Comparison of ENCODE assay signal across 27 cellular contexts in the genomic region with DNA sequence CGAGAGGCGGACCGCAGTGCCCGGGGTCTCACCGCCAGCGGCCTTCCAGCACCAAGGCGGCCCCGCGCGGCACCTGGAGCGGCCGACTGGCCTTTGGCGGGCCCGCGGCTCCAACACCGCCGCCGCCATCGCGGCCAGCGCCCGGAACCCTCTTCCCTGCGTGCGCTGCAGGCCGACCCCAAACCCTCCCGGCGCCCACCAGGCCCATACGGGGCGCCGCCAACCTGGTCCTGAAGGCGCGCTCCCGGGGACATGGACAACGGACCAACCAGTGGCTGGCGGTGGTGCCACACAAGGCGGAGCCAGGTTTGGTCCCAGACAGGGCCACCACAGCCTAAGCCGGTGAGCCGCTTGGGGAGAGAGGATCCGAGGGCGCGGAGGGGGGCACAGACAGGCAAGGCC.
"Had no signal": no experiment of that assay in that cellular context is flagged by ENCODE, and none has a peak within 500 bp of the region (broad histone marks: within the 10 kb centered on the region; RNA-seq: fewer than 3 reads in every experiment).

No MANE protein-coding gene starts in this region.

- H3K4me3 ChIP-seq: breast epithelium, colonic mucosa, gastrocnemius medialis, lung, right lobe of liver, skin epidermis, thoracic aorta had no signal

- H3K36me3 Mint-ChIP-seq: stimulated activated memory B cell treated with anti-CD40 and anti-IgM and Interleukin-4, amounts not matched to agents 10 μg/mL and 1 μg/mL and 100 μg/mL, for 72 hours; type B pancreatic cell had no signal

- H3K27me3 Mint-ChIP-seq: central memory CD8-positive, alpha-beta T cell; effector memory CD8-positive, alpha-beta T cell; stimulated activated memory B cell treated with anti-CD40 and anti-IgM and Interleukin-4, amounts not matched to agents 10 μg/mL and 1 μg/mL and 100 μg/mL, for 72 hours; type B pancreatic cell had no signal

- H3K4me1 ChIP-seq: breast epithelium, colonic mucosa, esophagus squamous epithelium, gastrocnemius medialis, right lobe of liver had no signal

- ATAC-seq: effector memory CD8-positive, alpha-beta T cell; gastrocnemius medialis; left colon had no signal

- DNase-seq: activated CD4-positive, alpha-beta T cell treated with anti-CD3 and anti-CD28 coated beads for 1 hour; activated CD4-positive, alpha-beta T cell treated with anti-CD3 and anti-CD28 coated beads, Interleukin-2, amount 50 U/mL, for 1 hour; activated CD8-positive, alpha-beta memory T cell treated with anti-CD3 and anti-CD28 coated beads for 24 hours; activated CD8-positive, alpha-beta memory T cell treated with anti-CD3 and anti-CD28 coated beads, Interleukin-2, amount 50 U/mL, for 4 hours; activated naive CD4-positive, alpha-beta T cell treated with Interleukin-2 at 50 U/mL for 16 hours; activated naive CD8-positive, alpha-beta T cell treated with anti-CD3 and anti-CD28 coated beads for 36 hours; activated T-cell treated with anti-CD3 and anti-CD28 coated beads, Interleukin-2, amount 50 U/mL, for 4 hours; colonic mucosa; effector memory CD8-positive, alpha-beta T cell; esophagus squamous epithelium; gastrocnemius medialis; hypothalamus; left colon; naive B cell; nucleus accumbens; stimulated activated CD4-positive, alpha-beta T cell treated with anti-CD3 and anti-CD28 coated beads, Interleukin-2, amount 100 ng/mL, for 24 hours; T-helper 1 cell; T-helper 9 cell had no signal

- H3K4me1 Mint-ChIP-seq: activated naive CD8-positive, alpha-beta T cell treated with anti-CD3 and anti-CD28 coated beads for 36 hours; central memory CD8-positive, alpha-beta T cell; naive B cell; stimulated activated memory B cell treated with anti-CD40 and anti-IgM and Interleukin-4, amounts not matched to agents 10 μg/mL and 1 μg/mL and 100 μg/mL, for 72 hours had no signal

- H3K27ac ChIP-seq: breast epithelium, colonic mucosa, dorsolateral prefrontal cortex, esophagus squamous epithelium, gastrocnemius medialis, right lobe of liver, skin epidermis, thoracic aorta had no signal

- H3K27me3 ChIP-seq: breast epithelium, colonic mucosa, right lobe of liver had no signal

- H3K36me3 ChIP-seq: breast epithelium, colonic mucosa, esophagus squamous epithelium, gastrocnemius medialis, right lobe of liver, thoracic aorta had no signal

- H3K9me3 ChIP-seq: colonic mucosa, right lobe of liver, thoracic aorta had no signal

- H3K4me3 Mint-ChIP-seq: activated naive CD8-positive, alpha-beta T cell treated with anti-CD3 and anti-CD28 coated beads for 36 hours; activated T-cell treated with anti-CD3 and anti-CD28 coated beads, Interleukin-2, amount 50 U/mL, for 4 hours; central memory CD8-positive, alpha-beta T cell; effector memory CD8-positive, alpha-beta T cell; naive B cell; stimulated activated memory B cell treated with anti-CD40 and anti-IgM and Interleukin-4, amounts not matched to agents 10 μg/mL and 1 μg/mL and 100 μg/mL, for 72 hours; type B pancreatic cell had no signal

- H3K27ac Mint-ChIP-seq: activated naive CD8-positive, alpha-beta T cell treated with anti-CD3 and anti-CD28 coated beads for 36 hours; effector memory CD8-positive, alpha-beta T cell; stimulated activated memory B cell treated with anti-CD40 and anti-IgM and Interleukin-4, amounts not matched to agents 10 μg/mL and 1 μg/mL and 100 μg/mL, for 72 hours; type B pancreatic cell had no signal
